1 cellular context compared by ENCODE assay signal in the genomic region with DNA sequence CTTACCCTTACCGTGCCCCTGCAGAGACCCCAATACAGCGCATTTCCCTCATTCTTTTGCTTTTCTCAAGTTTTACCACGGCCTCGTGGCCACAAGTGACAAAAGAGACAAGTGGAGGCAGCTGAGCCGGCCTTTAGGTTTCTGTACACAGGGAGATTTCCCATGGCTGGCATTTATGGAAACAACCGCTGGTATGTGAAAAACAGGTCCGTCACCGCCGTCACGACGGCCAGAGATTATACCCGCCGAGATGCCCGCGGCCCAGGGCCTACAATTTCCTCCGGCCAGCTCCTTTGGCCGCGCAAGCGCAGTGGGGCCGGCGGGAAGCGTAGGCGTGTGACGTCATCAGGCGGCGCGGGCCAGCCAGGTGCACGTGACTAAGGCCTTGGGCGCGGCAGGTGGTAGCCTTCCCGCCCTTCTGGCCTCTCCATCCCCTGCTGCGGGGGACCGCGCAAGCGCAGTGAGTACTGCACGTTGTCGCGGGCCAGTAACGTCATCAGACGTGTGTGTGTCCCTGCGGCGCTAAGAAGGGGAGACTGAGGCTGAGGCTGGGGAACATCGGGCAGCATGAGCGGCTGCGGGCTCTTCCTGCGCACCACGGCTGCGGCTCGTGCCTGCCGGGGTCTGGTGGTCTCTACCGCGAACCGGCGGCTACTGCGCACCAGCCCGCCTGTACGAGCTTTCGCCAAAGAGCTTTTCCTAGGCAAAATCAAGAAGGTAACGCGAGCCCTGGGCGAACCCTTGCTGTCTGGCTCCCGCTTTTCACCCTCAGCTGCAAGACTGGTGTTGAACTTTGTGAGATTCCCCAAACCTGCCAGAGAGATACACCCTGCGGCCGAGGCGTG.
TF ChIP-seq lines count a peak whose summit lies in the region.

A gene (plus strand): TSS at position 496 of the 845 bp plus-strand sequence. CDS start 72 bp downstream, at position 568.

TF ChIP-seq in HepG2, 621 proteins besides CTCF, POLR2A, EP300 and RAD21 (continued from another document and continues in another):
- TF ChIP-seq RFX3 (CRISPR knock-in tag; IDR thresholded peaks at IDR 0.05) = no peak
- TF ChIP-seq ZMYM3 (CRISPR knock-in tag; IDR thresholded peaks at IDR 0.05) = peak; percentile 51; the same call in 1 of the 2 replicates
- TF ChIP-seq, protein P1, sequence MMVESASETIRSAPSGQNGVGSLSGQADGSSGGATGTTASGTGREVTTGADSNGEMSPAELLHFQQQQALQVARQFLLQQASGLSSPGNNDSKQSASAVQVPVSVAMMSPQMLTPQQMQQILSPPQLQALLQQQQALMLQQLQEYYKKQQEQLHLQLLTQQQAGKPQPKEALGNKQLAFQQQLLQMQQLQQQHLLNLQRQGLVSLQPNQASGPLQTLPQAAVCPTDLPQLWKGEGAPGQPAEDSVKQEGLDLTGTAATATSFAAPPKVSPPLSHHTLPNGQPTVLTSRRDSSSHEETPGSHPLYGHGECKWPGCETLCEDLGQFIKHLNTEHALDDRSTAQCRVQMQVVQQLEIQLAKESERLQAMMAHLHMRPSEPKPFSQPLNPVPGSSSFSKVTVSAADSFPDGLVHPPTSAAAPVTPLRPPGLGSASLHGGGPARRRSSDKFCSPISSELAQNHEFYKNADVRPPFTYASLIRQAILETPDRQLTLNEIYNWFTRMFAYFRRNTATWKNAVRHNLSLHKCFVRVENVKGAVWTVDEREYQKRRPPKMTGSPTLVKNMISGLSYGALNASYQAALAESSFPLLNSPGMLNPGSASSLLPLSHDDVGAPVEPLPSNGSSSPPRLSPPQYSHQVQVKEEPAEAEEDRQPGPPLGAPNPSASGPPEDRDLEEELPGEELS (CRISPR knock-in tag; IDR thresholded peaks at IDR 0.05) = peak; percentile 56
- peak; percentile 100 for TF ChIP-seq ATF1 (CRISPR knock-in tag; IDR thresholded peaks at IDR 0.05)
- TF ChIP-seq ZNF558 (CRISPR knock-in tag; IDR thresholded peaks at IDR 0.05; ENCODE audit: borderline replicate concordance) = peak; percentile 96; the same call in 1 of the 2 replicates
- no peak for TF ChIP-seq SYNCRIP (IDR thresholded peaks at IDR 0.05; ENCODE audit: insufficient read depth, low read depth, low read length)
- TF ChIP-seq, protein P2, sequence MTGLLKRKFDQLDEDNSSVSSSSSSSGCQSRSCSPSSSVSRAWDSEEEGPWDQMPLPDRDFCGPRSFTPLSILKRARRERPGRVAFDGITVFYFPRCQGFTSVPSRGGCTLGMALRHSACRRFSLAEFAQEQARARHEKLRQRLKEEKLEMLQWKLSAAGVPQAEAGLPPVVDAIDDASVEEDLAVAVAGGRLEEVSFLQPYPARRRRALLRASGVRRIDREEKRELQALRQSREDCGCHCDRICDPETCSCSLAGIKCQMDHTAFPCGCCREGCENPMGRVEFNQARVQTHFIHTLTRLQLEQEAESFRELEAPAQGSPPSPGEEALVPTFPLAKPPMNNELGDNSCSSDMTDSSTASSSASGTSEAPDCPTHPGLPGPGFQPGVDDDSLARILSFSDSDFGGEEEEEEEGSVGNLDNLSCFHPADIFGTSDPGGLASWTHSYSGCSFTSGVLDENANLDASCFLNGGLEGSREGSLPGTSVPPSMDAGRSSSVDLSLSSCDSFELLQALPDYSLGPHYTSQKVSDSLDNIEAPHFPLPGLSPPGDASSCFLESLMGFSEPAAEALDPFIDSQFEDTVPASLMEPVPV (CRISPR knock-in tag; IDR thresholded peaks at IDR 0.05) = peak; percentile 91
- TF ChIP-seq HNRNPL (IDR thresholded peaks at IDR 0.05; ENCODE audit: low read depth, low read length) = 0 out of 2 replicates have a peak, but pooled peaks have one; percentile 58
- TF ChIP-seq, protein P3, sequence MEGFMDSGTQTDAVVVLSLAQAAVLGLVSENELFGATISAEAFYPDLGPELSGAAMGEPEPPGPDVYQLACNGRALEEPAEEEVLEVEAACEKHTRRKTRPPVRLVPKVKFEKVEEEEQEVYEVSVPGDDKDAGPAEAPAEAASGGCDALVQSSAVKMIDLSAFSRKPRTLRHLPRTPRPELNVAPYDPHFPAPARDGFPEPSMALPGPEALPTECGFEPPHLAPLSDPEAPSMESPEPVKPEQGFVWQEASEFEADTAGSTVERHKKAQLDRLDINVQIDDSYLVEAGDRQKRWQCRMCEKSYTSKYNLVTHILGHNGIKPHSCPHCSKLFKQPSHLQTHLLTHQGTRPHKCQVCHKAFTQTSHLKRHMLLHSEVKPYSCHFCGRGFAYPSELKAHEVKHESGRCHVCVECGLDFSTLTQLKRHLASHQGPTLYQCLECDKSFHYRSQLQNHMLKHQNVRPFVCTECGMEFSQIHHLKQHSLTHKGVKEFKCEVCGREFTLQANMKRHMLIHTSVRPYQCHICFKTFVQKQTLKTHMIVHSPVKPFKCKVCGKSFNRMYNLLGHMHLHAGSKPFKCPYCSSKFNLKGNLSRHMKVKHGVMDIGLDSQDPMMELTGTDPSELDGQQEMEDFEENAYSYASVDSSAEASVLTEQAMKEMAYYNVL (CRISPR knock-in tag; IDR thresholded peaks at IDR 0.05; ENCODE audit: borderline replicate concordance) = peak; percentile 52; the same call in 1 of the 2 replicates
- TF ChIP-seq PRMT3 (CRISPR knock-in tag; IDR thresholded peaks at IDR 0.05; ENCODE audit: borderline replicate concordance, low read depth) = no peak
- TF ChIP-seq ZNF264 (CRISPR knock-in tag; IDR thresholded peaks at IDR 0.05) = peak; percentile 95
- TF ChIP-seq NFE2L1 (CRISPR knock-in tag; IDR thresholded peaks at IDR 0.05; ENCODE audit: borderline replicate concordance) = no peak; the same call in 1 of the 2 replicates
- TF ChIP-seq ATRX (CRISPR knock-in tag; IDR thresholded peaks at IDR 0.05; ENCODE audit: borderline replicate concordance) = no peak
- peak; percentile 85 for TF ChIP-seq IKZF4 (CRISPR knock-in tag; IDR thresholded peaks at IDR 0.05; ENCODE audit: borderline replicate concordance, low read depth, not compliant biosample characterization)
- TF ChIP-seq, protein P4, sequence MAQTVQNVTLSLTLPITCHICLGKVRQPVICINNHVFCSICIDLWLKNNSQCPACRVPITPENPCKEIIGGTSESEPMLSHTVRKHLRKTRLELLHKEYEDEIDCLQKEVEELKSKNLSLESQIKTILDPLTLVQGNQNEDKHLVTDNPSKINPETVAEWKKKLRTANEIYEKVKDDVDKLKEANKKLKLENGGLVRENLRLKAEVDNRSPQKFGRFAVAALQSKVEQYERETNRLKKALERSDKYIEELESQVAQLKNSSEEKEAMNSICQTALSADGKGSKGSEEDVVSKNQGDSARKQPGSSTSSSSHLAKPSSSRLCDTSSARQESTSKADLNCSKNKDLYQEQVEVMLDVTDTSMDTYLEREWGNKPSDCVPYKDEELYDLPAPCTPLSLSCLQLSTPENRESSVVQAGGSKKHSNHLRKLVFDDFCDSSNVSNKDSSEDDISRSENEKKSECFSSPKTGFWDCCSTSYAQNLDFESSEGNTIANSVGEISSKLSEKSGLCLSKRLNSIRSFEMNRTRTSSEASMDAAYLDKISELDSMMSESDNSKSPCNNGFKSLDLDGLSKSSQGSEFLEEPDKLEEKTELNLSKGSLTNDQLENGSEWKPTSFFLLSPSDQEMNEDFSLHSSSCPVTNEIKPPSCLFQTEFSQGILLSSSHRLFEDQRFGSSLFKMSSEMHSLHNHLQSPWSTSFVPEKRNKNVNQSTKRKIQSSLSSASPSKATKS (CRISPR knock-in tag; IDR thresholded peaks at IDR 0.05) = no peak
- TF ChIP-seq ZNF724P (CRISPR knock-in tag; IDR thresholded peaks at IDR 0.05; ENCODE audit: borderline replicate concordance) = peak; percentile 95
- TF ChIP-seq REXO4 (CRISPR knock-in tag; IDR thresholded peaks at IDR 0.05; ENCODE audit: borderline replicate concordance) = no peak
- peak; percentile 64; the same call in 1 of the 2 replicates for TF ChIP-seq ZNF768 (CRISPR knock-in tag; IDR thresholded peaks at IDR 0.05)
- TF ChIP-seq RORA (CRISPR knock-in tag; IDR thresholded peaks at IDR 0.05) = no peak
- peak; percentile 93; the same call in 1 of the 2 replicates for TF ChIP-seq ZFP90 (CRISPR knock-in tag; IDR thresholded peaks at IDR 0.05; ENCODE audit: borderline replicate concordance)
- peak; percentile 94 for TF ChIP-seq MXD4 (CRISPR knock-in tag; IDR thresholded peaks at IDR 0.05)
- TF ChIP-seq, protein P5, sequence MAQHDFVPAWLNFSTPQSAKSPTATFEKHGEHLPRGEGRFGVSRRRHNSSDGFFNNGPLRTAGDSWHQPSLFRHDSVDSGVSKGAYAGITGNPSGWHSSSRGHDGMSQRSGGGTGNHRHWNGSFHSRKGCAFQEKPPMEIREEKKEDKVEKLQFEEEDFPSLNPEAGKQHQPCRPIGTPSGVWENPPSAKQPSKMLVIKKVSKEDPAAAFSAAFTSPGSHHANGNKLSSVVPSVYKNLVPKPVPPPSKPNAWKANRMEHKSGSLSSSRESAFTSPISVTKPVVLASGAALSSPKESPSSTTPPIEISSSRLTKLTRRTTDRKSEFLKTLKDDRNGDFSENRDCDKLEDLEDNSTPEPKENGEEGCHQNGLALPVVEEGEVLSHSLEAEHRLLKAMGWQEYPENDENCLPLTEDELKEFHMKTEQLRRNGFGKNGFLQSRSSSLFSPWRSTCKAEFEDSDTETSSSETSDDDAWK (CRISPR knock-in tag; IDR thresholded peaks at IDR 0.05) = no peak
- TF ChIP-seq, protein P6, sequence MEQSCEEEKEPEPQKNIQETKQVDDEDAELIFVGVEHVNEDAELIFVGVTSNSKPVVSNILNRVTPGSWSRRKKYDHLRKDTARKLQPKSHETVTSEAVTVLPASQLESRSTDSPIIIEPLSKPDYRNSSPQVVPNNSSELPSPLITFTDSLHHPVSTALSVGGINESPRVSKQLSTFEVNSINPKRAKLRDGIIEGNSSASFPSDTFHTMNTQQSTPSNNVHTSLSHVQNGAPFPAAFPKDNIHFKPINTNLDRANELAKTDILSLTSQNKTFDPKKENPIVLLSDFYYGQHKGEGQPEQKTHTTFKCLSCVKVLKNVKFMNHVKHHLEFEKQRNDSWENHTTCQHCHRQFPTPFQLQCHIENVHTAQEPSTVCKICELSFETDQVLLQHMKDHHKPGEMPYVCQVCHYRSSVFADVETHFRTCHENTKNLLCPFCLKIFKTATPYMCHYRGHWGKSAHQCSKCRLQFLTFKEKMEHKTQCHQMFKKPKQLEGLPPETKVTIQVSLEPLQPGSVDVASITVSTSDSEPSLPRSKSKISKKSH (CRISPR knock-in tag; IDR thresholded peaks at IDR 0.05; ENCODE audit: borderline replicate concordance) = peak; percentile 99
- TF ChIP-seq, protein P7, sequence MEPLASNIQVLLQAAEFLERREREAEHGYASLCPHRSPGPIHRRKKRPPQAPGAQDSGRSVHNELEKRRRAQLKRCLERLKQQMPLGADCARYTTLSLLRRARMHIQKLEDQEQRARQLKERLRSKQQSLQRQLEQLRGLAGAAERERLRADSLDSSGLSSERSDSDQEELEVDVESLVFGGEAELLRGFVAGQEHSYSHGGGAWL (CRISPR knock-in tag; IDR thresholded peaks at IDR 0.05) = peak; percentile 97
- TF ChIP-seq EEA1 (CRISPR knock-in tag; IDR thresholded peaks at IDR 0.05; ENCODE audit: borderline replicate concordance) = no peak
- TF ChIP-seq, protein P8, sequence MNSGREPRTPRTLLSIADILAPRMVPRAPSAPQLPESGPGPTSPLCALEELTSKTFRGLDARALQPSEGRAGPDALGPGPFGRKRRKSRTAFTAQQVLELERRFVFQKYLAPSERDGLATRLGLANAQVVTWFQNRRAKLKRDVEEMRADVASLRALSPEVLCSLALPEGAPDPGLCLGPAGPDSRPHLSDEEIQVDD (CRISPR knock-in tag; IDR thresholded peaks at IDR 0.05; ENCODE audit: borderline replicate concordance) = peak; percentile 92; the same call in 1 of the 2 replicates
- 0 out of 2 replicates have a peak, but pooled peaks have one; percentile 58 for TF ChIP-seq ZNF782 (CRISPR knock-in tag; IDR thresholded peaks at IDR 0.05; ENCODE audit: borderline replicate concordance)
- TF ChIP-seq STAG1 (CRISPR knock-in tag; IDR thresholded peaks at IDR 0.05) = no peak; the same call in 1 of the 2 replicates
- TF ChIP-seq, protein P9, sequence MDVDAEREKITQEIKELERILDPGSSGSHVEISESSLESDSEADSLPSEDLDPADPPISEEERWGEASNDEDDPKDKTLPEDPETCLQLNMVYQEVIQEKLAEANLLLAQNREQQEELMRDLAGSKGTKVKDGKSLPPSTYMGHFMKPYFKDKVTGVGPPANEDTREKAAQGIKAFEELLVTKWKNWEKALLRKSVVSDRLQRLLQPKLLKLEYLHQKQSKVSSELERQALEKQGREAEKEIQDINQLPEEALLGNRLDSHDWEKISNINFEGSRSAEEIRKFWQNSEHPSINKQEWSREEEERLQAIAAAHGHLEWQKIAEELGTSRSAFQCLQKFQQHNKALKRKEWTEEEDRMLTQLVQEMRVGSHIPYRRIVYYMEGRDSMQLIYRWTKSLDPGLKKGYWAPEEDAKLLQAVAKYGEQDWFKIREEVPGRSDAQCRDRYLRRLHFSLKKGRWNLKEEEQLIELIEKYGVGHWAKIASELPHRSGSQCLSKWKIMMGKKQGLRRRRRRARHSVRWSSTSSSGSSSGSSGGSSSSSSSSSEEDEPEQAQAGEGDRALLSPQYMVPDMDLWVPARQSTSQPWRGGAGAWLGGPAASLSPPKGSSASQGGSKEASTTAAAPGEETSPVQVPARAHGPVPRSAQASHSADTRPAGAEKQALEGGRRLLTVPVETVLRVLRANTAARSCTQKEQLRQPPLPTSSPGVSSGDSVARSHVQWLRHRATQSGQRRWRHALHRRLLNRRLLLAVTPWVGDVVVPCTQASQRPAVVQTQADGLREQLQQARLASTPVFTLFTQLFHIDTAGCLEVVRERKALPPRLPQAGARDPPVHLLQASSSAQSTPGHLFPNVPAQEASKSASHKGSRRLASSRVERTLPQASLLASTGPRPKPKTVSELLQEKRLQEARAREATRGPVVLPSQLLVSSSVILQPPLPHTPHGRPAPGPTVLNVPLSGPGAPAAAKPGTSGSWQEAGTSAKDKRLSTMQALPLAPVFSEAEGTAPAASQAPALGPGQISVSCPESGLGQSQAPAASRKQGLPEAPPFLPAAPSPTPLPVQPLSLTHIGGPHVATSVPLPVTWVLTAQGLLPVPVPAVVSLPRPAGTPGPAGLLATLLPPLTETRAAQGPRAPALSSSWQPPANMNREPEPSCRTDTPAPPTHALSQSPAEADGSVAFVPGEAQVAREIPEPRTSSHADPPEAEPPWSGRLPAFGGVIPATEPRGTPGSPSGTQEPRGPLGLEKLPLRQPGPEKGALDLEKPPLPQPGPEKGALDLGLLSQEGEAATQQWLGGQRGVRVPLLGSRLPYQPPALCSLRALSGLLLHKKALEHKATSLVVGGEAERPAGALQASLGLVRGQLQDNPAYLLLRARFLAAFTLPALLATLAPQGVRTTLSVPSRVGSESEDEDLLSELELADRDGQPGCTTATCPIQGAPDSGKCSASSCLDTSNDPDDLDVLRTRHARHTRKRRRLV (CRISPR knock-in tag; IDR thresholded peaks at IDR 0.05) = peak; percentile 92
- TF ChIP-seq, protein P10, sequence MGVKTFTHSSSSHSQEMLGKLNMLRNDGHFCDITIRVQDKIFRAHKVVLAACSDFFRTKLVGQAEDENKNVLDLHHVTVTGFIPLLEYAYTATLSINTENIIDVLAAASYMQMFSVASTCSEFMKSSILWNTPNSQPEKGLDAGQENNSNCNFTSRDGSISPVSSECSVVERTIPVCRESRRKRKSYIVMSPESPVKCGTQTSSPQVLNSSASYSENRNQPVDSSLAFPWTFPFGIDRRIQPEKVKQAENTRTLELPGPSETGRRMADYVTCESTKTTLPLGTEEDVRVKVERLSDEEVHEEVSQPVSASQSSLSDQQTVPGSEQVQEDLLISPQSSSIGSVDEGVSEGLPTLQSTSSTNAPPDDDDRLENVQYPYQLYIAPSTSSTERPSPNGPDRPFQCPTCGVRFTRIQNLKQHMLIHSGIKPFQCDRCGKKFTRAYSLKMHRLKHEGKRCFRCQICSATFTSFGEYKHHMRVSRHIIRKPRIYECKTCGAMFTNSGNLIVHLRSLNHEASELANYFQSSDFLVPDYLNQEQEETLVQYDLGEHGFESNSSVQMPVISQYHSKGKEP (CRISPR knock-in tag; IDR thresholded peaks at IDR 0.05) = peak; percentile 52; the same call in 1 of the 2 replicates
- TF ChIP-seq ZNF446 (CRISPR knock-in tag; IDR thresholded peaks at IDR 0.05) = 0 out of 2 replicates have a peak, but pooled peaks have one; percentile 26
